32 cellular contexts compared by ENCODE assay signal in genomic region chr16:54156349-54156748, GRCh38.
"Had no signal": no experiment of that assay in that cellular context is flagged by ENCODE, and none has a peak within 500 bp of the region (broad histone marks: within the 10 kb centered on the region; RNA-seq: fewer than 3 reads in every experiment).

No MANE protein-coding gene starts in this region.

- H3K4me3 ChIP-seq: esophagus muscularis mucosa, gastrocnemius medialis, heart left ventricle had no signal

- ATAC-seq: activated CD4-positive, CD25-positive, alpha-beta regulatory T cell treated with anti-CD3 and anti-CD28 coated beads, Interleukin-2, amount 50 U/mL, for 24 hours; activated CD8-positive, alpha-beta T cell treated with anti-CD3 and anti-CD28 coated beads for 36 hours; activated T-cell treated with anti-CD3 and anti-CD28 coated beads, Interleukin-2, amount 50 U/mL, for 4 hours; activated T-helper 17 cell treated with anti-CD3 and anti-CD28 coated beads, Interleukin-2, amount 50 U/mL, for 72 hours; effector memory CD8-positive, alpha-beta T cell; foreskin keratinocyte; gastrocnemius medialis; heart left ventricle; T-helper 17 cell had no signal

- DNase-seq: activated B cell treated with CpG ODN at 0.5 μM for 24 hours; activated CD4-positive, alpha-beta T cell treated with anti-CD3 and anti-CD28 coated beads for 48 hours; activated CD4-positive, alpha-beta T cell treated with anti-CD3 and anti-CD28 coated beads, Interleukin-2, amount 50 U/mL, for 1 hour; activated CD4-positive, alpha-beta T cell treated with anti-CD3 and anti-CD28 coated beads, Interleukin-2, amount 50 U/mL, for 48 hours; activated CD8-positive, alpha-beta memory T cell treated with anti-CD3 and anti-CD28 coated beads for 24 hours; activated CD8-positive, alpha-beta T cell treated with anti-CD3 and anti-CD28 coated beads for 36 hours; activated effector memory CD4-positive, alpha-beta T cell treated with Interleukin-2 at 50 U/mL for 16 hours; activated gamma-delta T cell treated with Interleukin-2 at 50 U/mL for 16 hours; activated naive CD4-positive, alpha-beta T cell treated with anti-CD3 and anti-CD28 coated beads, Interleukin-2, amount 50 U/mL, for 16 hours; activated naive CD4-positive, alpha-beta T cell treated with Interleukin-2 at 50 U/mL for 16 hours; activated T-cell treated with anti-CD3 and anti-CD28 coated beads, Interleukin-2, amount 50 U/mL, for 4 hours; amniotic stem cell; anterior cingulate cortex; brain microvascular endothelial cell; caudate nucleus; cortex of kidney; dermis blood vessel endothelial cell; effector CD4-positive, alpha-beta T cell; effector memory CD8-positive, alpha-beta T cell; erythroblast; foreskin keratinocyte; gastrocnemius medialis; glutamatergic neuron; heart left ventricle; T-helper 17 cell; T1000; WERI-Rb-1 had no signal

- H3K4me1 ChIP-seq: esophagus muscularis mucosa, foreskin keratinocyte, gastrocnemius medialis, heart left ventricle had no signal

- H3K36me3 ChIP-seq: brain microvascular endothelial cell, esophagus muscularis mucosa, gastrocnemius medialis, heart left ventricle, WERI-Rb-1 had no signal

- H3K27me3 ChIP-seq: brain microvascular endothelial cell, esophagus muscularis mucosa, foreskin keratinocyte, gastrocnemius medialis, heart left ventricle had no signal

- H3K9me3 ChIP-seq: gastrocnemius medialis, heart left ventricle had no signal

- H3K27ac ChIP-seq: brain microvascular endothelial cell, esophagus muscularis mucosa, foreskin keratinocyte, gastrocnemius medialis, heart left ventricle, WERI-Rb-1 had no signal

- FAIRE-seq: astrocyte, colon had no signal
